Comparison of ENCODE assay signal across 18 cellular contexts in genomic region chr7:80896856-80897598, GRCh38. TPM values are rescaled to one million over a fixed set of nuclear protein-coding genes. Genes with fewer than 3 reads are reported as not detected.
DNase-seq lines count a peak whose midpoint lies in the region; ATAC-seq, FAIRE-seq and TF ChIP-seq lines count a peak whose summit lies in the region.
"Had no signal": no experiment of that assay in that cellular context is flagged by ENCODE, and none has a peak within 500 bp of the region (broad histone marks: within the 10 kb centered on the region; RNA-seq: fewer than 3 reads in every experiment).

No MANE protein-coding gene starts in this region.

- no peaks in the 10 kb centered on the region for H3K9me3 Mint-ChIP-seq in chondrocyte (ENCODE audit: low read depth)
- H3K9me3 Mint-ChIP-seq in progenitor cell of endocrine pancreas (ENCODE audit: low read depth), result no peaks in the 10 kb centered on the region
- H3K9me3 Mint-ChIP-seq: H9 had no signal

- WGBS in A549 (ENCODE audit: missing lambda C conversion rate), result 83% methylated on average over 7 of the region's 7 CpGs

- no peaks in the 10 kb centered on the region for H3K9me3 ChIP-seq in A549
- no peaks in the 10 kb centered on the region for H3K9me3 ChIP-seq in HEK293 (ENCODE audit: control insufficient read depth, insufficient read depth, low read depth, low read length)
- H3K9me3 ChIP-seq: left lung, spleen, upper lobe of right lung had no signal

- POLR2A ChIA-PET in A549 (lab: Yijun Ruan, JAX), result interaction anchor here (1.0 to 1.2 kb wide), 2 partner anchors 9 to 13 kb away, joined by 4 to 5 read pairs; no protein-coding TSS in a partner anchor
- POLR2A ChIA-PET in HEK293 (lab: Yijun Ruan, JAX), result interaction anchor here (1.7 kb wide), 1 partner anchor 22 kb away, joined by 4 read pairs; the partner anchor contains the start of gene SEMA3C

- H3K27ac ChIP-seq in A549 (peak overlapping the region; percentile 58 to 76), HEK293 (ENCODE audit: extremely low read depth, low read depth, low read length) (no peak overlapping the region)
- H3K27ac ChIP-seq: left lung, SJCRH30, spleen, upper lobe of right lung had no signal

- H3K36me3 Mint-ChIP-seq in chondrocyte (ENCODE audit: low read depth), result no peaks in the 10 kb centered on the region
- H3K36me3 Mint-ChIP-seq in progenitor cell of endocrine pancreas (ENCODE audit: insufficient read depth), result peaks cover 19% of the 10 kb centered on the region
- H3K36me3 Mint-ChIP-seq: stimulated activated effector memory CD8-positive, alpha-beta T cell treated with anti-CD3 and anti-CD28 coated beads, Interleukin-12 subunit alpha, Interleukin-12 subunit beta, amount 100 ng/mL, for 72 hours had no signal

- H3K4me3 Mint-ChIP-seq in chondrocyte (ENCODE audit: unreplicated experiment), result no peak overlapping the region
- H3K4me3 Mint-ChIP-seq in progenitor cell of endocrine pancreas (ENCODE audit: low read depth), result no peak overlapping the region
- H3K4me3 Mint-ChIP-seq: central memory CD8-positive, alpha-beta T cell; H9; stimulated activated effector memory CD8-positive, alpha-beta T cell treated with anti-CD3 and anti-CD28 coated beads, Interleukin-12 subunit alpha, Interleukin-12 subunit beta, amount 100 ng/mL, for 72 hours had no signal

- no peak for TF ChIP-seq CTCF in A549 (IDR thresholded peaks at IDR 0.05)
- TF ChIP-seq CTCF in HEK293 (tag by site-specific recombination; IDR thresholded peaks at IDR 0.05), result no peak
- TF ChIP-seq CTCF in chondrocyte (IDR thresholded peaks at IDR 0.05), result no peak
- no peak for TF ChIP-seq CTCF in progenitor cell of endocrine pancreas (IDR thresholded peaks at IDR 0.05; ENCODE audit: unreplicated experiment)

- ATAC-seq in A549, result peak; percentile 37 to 57; a peak in 4 of 6 replicates
- ATAC-seq: left lung; stimulated activated effector memory CD8-positive, alpha-beta T cell treated with anti-CD3 and anti-CD28 coated beads, Interleukin-12 subunit alpha, Interleukin-12 subunit beta, amount 100 ng/mL, for 72 hours; upper lobe of right lung had no signal

- 0 out of 3 replicates have a peak, but pooled peaks cover 0 to 4% of the 10 kb centered on the region in 2 experiments for H3K36me3 ChIP-seq in HEK293 (ENCODE audit: control insufficient read depth in 2 of 2, insufficient read depth in 1 of 2, low read length in 2 of 2)
- H3K36me3 ChIP-seq: left lung, spleen, upper lobe of right lung had no signal

- intact Hi-C loops in head of caudate nucleus (cut with DNase I), result no loop called here

- peak overlapping the region; percentile 48 for H3K4me2 ChIP-seq in A549

- FAIRE-seq in A549 (lab: Jason Lieb, UNC), result peak; percentile 61

- CTCF ChIA-PET in A549 (lab: Yijun Ruan, JAX), result interaction anchor here (0.7 to 1.4 kb wide), 6 partner anchors 13 to 1156 kb away, joined by 3 to 5 read pairs (median 3); no protein-coding TSS in a partner anchor
- CTCF ChIA-PET in HEK293 (lab: Yijun Ruan, JAX), result interaction anchor here (2.1 kb wide), 1 partner anchor 20 kb away, joined by 5 read pairs; no protein-coding TSS in a partner anchor

- peaks cover 67% of the 10 kb centered on the region for H3K4me1 ChIP-seq in A549
- peaks cover 24% of the 10 kb centered on the region; the same call in 1 of the 2 replicates for H3K4me1 ChIP-seq in HEK293 (ENCODE audit: control insufficient read depth, insufficient read depth, low read length)
- H3K4me1 ChIP-seq: left lung, spleen, upper lobe of right lung had no signal

- H3K27ac Mint-ChIP-seq in chondrocyte (ENCODE audit: unreplicated experiment) (peak overlapping the region; percentile 68), progenitor cell of endocrine pancreas (peak overlapping the region; percentile 21)
- H3K27ac Mint-ChIP-seq: stimulated activated effector memory CD8-positive, alpha-beta T cell treated with anti-CD3 and anti-CD28 coated beads, Interleukin-12 subunit alpha, Interleukin-12 subunit beta, amount 100 ng/mL, for 72 hours had no signal

- TF ChIP-seq POLR2A in A549 (IDR thresholded peaks at IDR 0.05; ENCODE audit: low read length), result no peak

- peaks cover 51% of the 10 kb centered on the region for H3K4me1 Mint-ChIP-seq in chondrocyte (ENCODE audit: low read depth)
- H3K4me1 Mint-ChIP-seq in progenitor cell of endocrine pancreas (ENCODE audit: low read depth), result peaks cover 4% of the 10 kb centered on the region
- H3K4me1 Mint-ChIP-seq: central memory CD8-positive, alpha-beta T cell; stimulated activated effector memory CD8-positive, alpha-beta T cell treated with anti-CD3 and anti-CD28 coated beads, Interleukin-12 subunit alpha, Interleukin-12 subunit beta, amount 100 ng/mL, for 72 hours had no signal

- H3K4me3 ChIP-seq in A549 (no peak overlapping the region), HEK293 (ENCODE audit: low read depth, low read length) (no peak overlapping the region)
- H3K4me3 ChIP-seq: left lung, SJCRH30, spleen, upper lobe of right lung had no signal

- no peak for TF ChIP-seq RAD21 in A549 (conservative IDR thresholded peaks at IDR 0.05 in 1 of 2, IDR thresholded peaks at IDR 0.05 in 1 of 2)

- H3K27me3 Mint-ChIP-seq in chondrocyte (ENCODE audit: low read depth) (no peaks in the 10 kb centered on the region), progenitor cell of endocrine pancreas (no peaks in the 10 kb centered on the region)
- H3K27me3 Mint-ChIP-seq: central memory CD8-positive, alpha-beta T cell had no signal

- TF ChIP-seq EP300 in A549 (IDR thresholded peaks at IDR 0.05), result no peak

- DNase-seq in A549 (ENCODE audit: low read depth in 1 of 2, low spot score in 1 of 2) (no peak), chondrocyte (ENCODE audit: low spot score) (no peak), progenitor cell of endocrine pancreas (ENCODE audit: low spot score, unreplicated experiment) (no peak), DMS79 (lab: John Stamatoyannopoulos, UW) (no peak), head of caudate nucleus (no peak), NCI-H1694 treated with DMSO at 0.1 percent for 48 hours (lab: John Stamatoyannopoulos, UW) (no peak)
- no peak for DNase-seq in activated CD4-positive, CD25-positive, alpha-beta regulatory T cell (lab: John Stamatoyannopoulos, UW)
- DNase-seq: COR-L47, H9, left lung, NCI-H345, spleen, T-helper 9 cell, upper lobe of right lung had no signal

TF ChIP-seq in A549, 52 proteins besides CTCF, POLR2A, EP300 and RAD21 (continues in another document):
- TF ChIP-seq NR3C1 (IDR thresholded peaks at IDR 0.05), result no peak
- TF ChIP-seq EHMT2 (IDR thresholded peaks at IDR 0.05; ENCODE audit: low read depth), result no peak
- TF ChIP-seq KDM5A (IDR thresholded peaks at IDR 0.05), result no peak
- TF ChIP-seq JUN (IDR thresholded peaks at IDR 0.05), result no peak
- TF ChIP-seq JUNB (IDR thresholded peaks at IDR 0.05), result no peak
- no peak for TF ChIP-seq MYC (IDR thresholded peaks at IDR 0.05; ENCODE audit: borderline replicate concordance, low read length)
- TF ChIP-seq PHF8 (IDR thresholded peaks at IDR 0.05; ENCODE audit: borderline replicate concordance, low read depth), result no peak
- TF ChIP-seq HOXA7 (CRISPR knock-in tag; IDR thresholded peaks at IDR 0.05), result no peak
- no peak for TF ChIP-seq RFX5 (IDR thresholded peaks at IDR 0.05)
- no peak for TF ChIP-seq SREBF2 (IDR thresholded peaks at IDR 0.05)
- no peak for TF ChIP-seq MAX (IDR thresholded peaks at IDR 0.05)
- no peak for TF ChIP-seq CHD2 (IDR thresholded peaks at IDR 0.05; ENCODE audit: low read length, partially characterized antibody)

TF ChIP-seq in HEK293, 187 proteins besides CTCF, POLR2A, EP300 and RAD21:
- TF ChIP-seq TSHZ1 (tag by site-specific recombination; IDR thresholded peaks at IDR 0.05; ENCODE audit: borderline replicate concordance), result no peak
- no peak for TF ChIP-seq TCF7L2 (IDR thresholded peaks at IDR 0.05; ENCODE audit: borderline replicate concordance, low read depth, low read length)
- no peak for TF ChIP-seq ZBTB21 (tag by site-specific recombination; IDR thresholded peaks at IDR 0.05)
- no peak for TF ChIP-seq ZNF354C (tag by site-specific recombination; IDR thresholded peaks at IDR 0.05; ENCODE audit: borderline replicate concordance, low read depth)
- no peak for TF ChIP-seq IKZF3 (tag by site-specific recombination; IDR thresholded peaks at IDR 0.05)
- 0 out of 2 replicates have a peak, but pooled peaks have one; percentile 31 for TF ChIP-seq ZNF202 (tag by site-specific recombination; IDR thresholded peaks at IDR 0.05; ENCODE audit: borderline replicate concordance)

RNA-seq across cellular contexts. Expression of gene SEMA3C, which starts 21.8 kb away (rescaled TPM):
- polyA plus RNA-seq in A549 (2011; rRNA removed) (208 and 212 TPM in 2 replicates), A549 (2017; fragmentation: RNase III; extraction: RNeasy Plus Mini Kit Qiagen cat#74134 plus additional on column Dnase treatment) (78.1 to 79.2 TPM (median 78.2 TPM) in 3 replicates)
- polyA plus RNA-seq in A549 (2012; cell fraction: cytosol; rRNA removed), result 38.1 and 39.8 TPM in 2 replicates
- polyA plus RNA-seq in A549 (2012; cell fraction: nucleus; rRNA removed), result 42.9 and 51.9 TPM in 2 replicates
- polyA minus RNA-seq in A549 (2011; rRNA and poly(A)+ RNA removed), result 300 and 317 TPM in 2 replicates
- total RNA-seq in chondrocyte (77.4 to 155 TPM (median 80.0 TPM) in 3 replicates), progenitor cell of endocrine pancreas (136 and 137 TPM in 2 replicates)
